In the genomic region with DNA sequence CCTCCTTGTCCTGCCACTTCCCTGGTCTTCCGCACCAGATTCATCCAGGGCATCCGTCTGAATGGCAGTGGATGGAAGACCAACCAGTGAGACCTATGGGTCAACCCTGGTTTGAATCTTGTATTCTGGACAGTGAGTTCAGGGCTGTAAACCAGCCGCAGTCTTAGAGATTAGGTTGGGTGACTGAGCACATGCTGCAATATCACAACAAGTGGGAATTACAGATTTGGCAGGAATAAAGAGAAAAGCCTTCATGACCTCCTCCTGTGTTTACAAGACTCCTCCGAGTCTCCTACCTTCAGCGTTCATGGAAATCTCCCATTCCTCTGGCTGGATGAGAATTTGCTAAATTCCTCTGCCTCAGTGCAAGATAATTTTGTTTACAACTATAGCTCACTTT, we compare ENCODE assay signal across 27 cellular contexts. TPM values are rescaled to one million over a fixed set of nuclear protein-coding genes. Genes with fewer than 3 reads are reported as not detected.
DNase-seq lines count a peak whose midpoint lies in the region; ATAC-seq and TF ChIP-seq lines count a peak whose summit lies in the region.
"Had no signal": no experiment of that assay in that cellular context is flagged by ENCODE, and none has a peak within 500 bp of the region (broad histone marks: within the 10 kb centered on the region; RNA-seq: fewer than 3 reads in every experiment).

No MANE protein-coding gene starts in this region.

- ATAC-seq in omental fat pad (ENCODE audit: low FRiP score) = peak; percentile 43
- ATAC-seq in GM19467 (IDR thresholded peaks at IDR 0.05; ENCODE audit: unreplicated experiment) = no peak
- no peak for ATAC-seq in GM21619 (IDR thresholded peaks at IDR 0.05; ENCODE audit: unreplicated experiment)
- ATAC-seq: natural killer cell; stimulated activated naive CD8-positive, alpha-beta T cell treated with anti-CD3 and anti-CD28 coated beads, Interleukin-15, amount 100 ng/mL, for 72 hours had no signal

- no peak for DNase-seq in Calu3
- DNase-seq in SJSA1 (ENCODE audit: low read depth in 1 of 2, low spot score in 2 of 2) = no peak
- peak; percentile 62 for DNase-seq in choroid plexus epithelial cell (ENCODE audit: low read depth)
- no peak for DNase-seq in omental fat pad (ENCODE audit: low spot score)
- DNase-seq in GM10266 (ENCODE audit: extremely low spot score) = no peak
- DNase-seq in EL = no peak
- DNase-seq: activated CD4-positive, alpha-beta memory T cell treated with anti-CD3 and anti-CD28 coated beads, Interleukin-2, amount 10 ng/mL, durations not matched to agents 7 days and 5 days; activated CD4-positive, CD25-positive, alpha-beta regulatory T cell; activated naive CD4-positive, alpha-beta T cell treated with anti-CD3 and anti-CD28 coated beads, Interleukin-2, amount 10 ng/mL, durations not matched to agents 7 days and 5 days; CD4-positive, alpha-beta memory T cell; DMS79 treated with DMSO at 0.1 percent for 48 hours; natural killer cell; NCI-H1048; NCI-H187 treated with DMSO at 0.1 percent for 48 hours; NCI-H2227 treated with DMSO at 0.1 percent for 48 hours; stimulated activated naive CD8-positive, alpha-beta T cell treated with anti-CD3 and anti-CD28 coated beads, Interleukin-15, amount 100 ng/mL, for 72 hours had no signal

- H3K9me3 ChIP-seq in SJSA1 (replicated peaks) = no peaks in the 10 kb centered on the region
- H3K9me3 ChIP-seq: HAP-1 had no signal

- H3K4me3 ChIP-seq in SJSA1 (no peak overlapping the region), choroid plexus epithelial cell (ENCODE audit: low read depth, low read length) (no peak overlapping the region)
- H3K4me3 ChIP-seq: coronary artery, HAP-1, skin epidermis had no signal

- peaks cover 19% of the 10 kb centered on the region for H3K4me1 Mint-ChIP-seq in Calu3 (ENCODE audit: low read depth, unreplicated experiment)
- H3K4me1 Mint-ChIP-seq: activated naive CD4-positive, alpha-beta T cell treated with anti-CD3 and anti-CD28 coated beads, Interleukin-2, amount 10 ng/mL, durations not matched to agents 7 days and 5 days; memory B cell; natural killer cell had no signal

- intact Hi-C loops in Calu3 (cut with micrococcal nuclease; ENCODE audit: unreplicated experiment) = no loop called here

- peaks cover 29% of the 10 kb centered on the region for H3K4me1 ChIP-seq in SJSA1 (replicated peaks)
- H3K4me1 ChIP-seq: HAP-1 had no signal

- peak overlapping the region; percentile 68 for H3K27ac ChIP-seq in SJSA1
- H3K27ac ChIP-seq: skin epidermis had no signal

- CTCF ChIA-PET in Calu3 (lab: Charles Lee) = interaction anchor here (0.9 to 1.1 kb wide), 2 partner anchors 10 to 30 kb away, joined by 3 to 5 read pairs; a partner anchor contains a TSS

- H3K36me3 ChIP-seq in SJSA1 = peaks cover 73% of the 10 kb centered on the region

- no peak overlapping the region for H3K4me3 Mint-ChIP-seq in Calu3 (ENCODE audit: low read depth, unreplicated experiment)
- H3K4me3 Mint-ChIP-seq: activated CD4-positive, alpha-beta memory T cell treated with anti-CD3 and anti-CD28 coated beads, Interleukin-2, amount 10 ng/mL, durations not matched to agents 7 days and 5 days; activated naive CD4-positive, alpha-beta T cell treated with anti-CD3 and anti-CD28 coated beads, Interleukin-2, amount 10 ng/mL, durations not matched to agents 7 days and 5 days; CD4-positive, alpha-beta memory T cell; memory B cell; natural killer cell; stimulated activated naive CD8-positive, alpha-beta T cell treated with anti-CD3 and anti-CD28 coated beads, Interleukin-15, amount 100 ng/mL, for 72 hours; T-helper 2 cell treated with Interferon-gamma antibody and Interleukin-4, amounts not matched to agents 5 μg/mL and 100 μg/mL, for 36 hours had no signal

- H3K27me3 Mint-ChIP-seq in Calu3 (ENCODE audit: unreplicated experiment) = no peaks in the 10 kb centered on the region
- H3K27me3 Mint-ChIP-seq: activated CD4-positive, alpha-beta memory T cell treated with anti-CD3 and anti-CD28 coated beads, Interleukin-2, amount 10 ng/mL, durations not matched to agents 7 days and 5 days; activated naive CD4-positive, alpha-beta T cell treated with anti-CD3 and anti-CD28 coated beads, Interleukin-2, amount 10 ng/mL, durations not matched to agents 7 days and 5 days; CD4-positive, alpha-beta memory T cell; memory B cell; stimulated activated naive CD8-positive, alpha-beta T cell treated with anti-CD3 and anti-CD28 coated beads, Interleukin-15, amount 100 ng/mL, for 72 hours had no signal

- H3K27me3 ChIP-seq in SJSA1 (replicated peaks) = no peaks in the 10 kb centered on the region

- no TSS peak for BruUV-seq in Calu3 (replicated peaks; lab: Mats Ljungman, UMichigan)

- TF ChIP-seq CTCF in Calu3 (IDR thresholded peaks at IDR 0.05; ENCODE audit: unreplicated experiment) (no peak), choroid plexus epithelial cell (conservative IDR thresholded peaks at IDR 0.05; ENCODE audit: low read depth, low read length) (no peak), omental fat pad (IDR thresholded peaks at IDR 0.05) (no peak), GM10266 (IDR thresholded peaks at IDR 0.05; ENCODE audit: control insufficient read depth, insufficient read depth, low read depth, missing control alignments) (no peak)

- H3K27ac Mint-ChIP-seq in Calu3 (ENCODE audit: unreplicated experiment) = peak overlapping the region; percentile 16
- H3K27ac Mint-ChIP-seq: activated CD4-positive, alpha-beta memory T cell treated with anti-CD3 and anti-CD28 coated beads, Interleukin-2, amount 10 ng/mL, durations not matched to agents 7 days and 5 days; activated naive CD4-positive, alpha-beta T cell treated with anti-CD3 and anti-CD28 coated beads, Interleukin-2, amount 10 ng/mL, durations not matched to agents 7 days and 5 days; memory B cell; natural killer cell; T-helper 2 cell treated with Interferon-gamma antibody and Interleukin-4, amounts not matched to agents 5 μg/mL and 100 μg/mL, for 36 hours had no signal

- H3K9me3 Mint-ChIP-seq in Calu3 (ENCODE audit: low read depth, unreplicated experiment) = no peaks in the 10 kb centered on the region
- H3K9me3 Mint-ChIP-seq: activated CD4-positive, alpha-beta memory T cell treated with anti-CD3 and anti-CD28 coated beads, Interleukin-2, amount 10 ng/mL, durations not matched to agents 7 days and 5 days; CD4-positive, alpha-beta memory T cell; natural killer cell had no signal

- no peaks in the 10 kb centered on the region for H3K36me3 Mint-ChIP-seq in Calu3 (ENCODE audit: insufficient read depth, unreplicated experiment)

RNA-seq across cellular contexts. Expression of a gene that starts 9.9 kb away (rescaled TPM):
- 15.8 and 19.7 TPM in 2 replicates for total RNA-seq in Calu3 (2022)
- total RNA-seq in SJSA1 (2014; rRNA removed; shearing (Covaris generic)) = 91.6 and 103 TPM in 2 replicates
- 10 to 100 TPM; 48.8 to 82.2 (median 69.1) TPM for total RNA-seq in omental fat pad

RNA-seq across cellular contexts. Expression of a gene that starts 46.6 kb away (rescaled TPM):
- total RNA-seq in Calu3 (2022) (not detected in 2 replicates), omental fat pad (not detected)
- total RNA-seq in SJSA1 (2014; rRNA removed; shearing (Covaris generic)) = not detected in 2 replicates
- total RNA-seq: activated CD4-positive, alpha-beta memory T cell treated with anti-CD3 and anti-CD28 coated beads, Interleukin-2, amount 10 ng/mL, durations not matched to agents 7 days and 5 days; CD4-positive, alpha-beta memory T cell; kidney epithelial cell; LHCN-M2; natural killer cell; posterior vena cava; SK-MEL-5 had no signal
